9 cellular contexts compared by ENCODE assay signal in genomic region chr3:14404396-14405119, GRCh38. TPM values are rescaled to one million over a fixed set of nuclear protein-coding genes. Genes with fewer than 3 reads are reported as not detected.
A peak's percentile ranks its signal among the peaks of the same experiment; 100 is the strongest.
DNase-seq lines count a peak whose midpoint lies in the region; TF ChIP-seq lines count a peak whose summit lies in the region.
"Had no signal": no experiment of that assay in that cellular context is flagged by ENCODE, and none has a peak within 500 bp of the region (broad histone marks: within the 10 kb centered on the region; RNA-seq: fewer than 3 reads in every experiment).

No MANE protein-coding gene starts in this region.

- DNase-seq in RWPE1 (ENCODE audit: low spot score): no peak
- no peak for DNase-seq in fibroblast of mammary gland (ENCODE audit: low read depth)
- no peak for DNase-seq in cerebellar nuclear complex (lab: John Stamatoyannopoulos, UW)
- DNase-seq in GM13977 (ENCODE audit: low spot score): no peak
- no peak for DNase-seq in NCI-H2227 treated with DMSO at 0.1 percent for 48 hours (lab: John Stamatoyannopoulos, UW)
- DNase-seq in SHP77 treated with DMSO at 0.1 percent for 48 hours (lab: John Stamatoyannopoulos, UW): no peak
- DNase-seq: NCI-H1105 had no signal

- H3K4me3 ChIP-seq in GM12875 (ENCODE audit: low read depth, low read length) (peak overlapping the region; percentile 88), fibroblast of mammary gland (ENCODE audit: control insufficient read depth, low read depth, low read length) (peak overlapping the region; percentile 86), skeletal muscle tissue (ENCODE audit: low read length in 3 of 3) (peak overlapping the region; percentile 34 to 99 (median 86))

- CTCF ChIA-PET in RWPE1 (lab: Yijun Ruan, JAX): interaction anchor here (1.1 to 1.3 kb wide), 2 partner anchors 57 to 63 kb away, joined by 4 read pairs; no protein-coding TSS in a partner anchor

- POLR2A ChIA-PET in RWPE1 (lab: Yijun Ruan, JAX; ENCODE audit: low non-redundant PET): no interaction called here

- TF ChIP-seq CTCF in GM12875 (IDR thresholded peaks at IDR 0.05; ENCODE audit: borderline replicate concordance, insufficient read depth, low read depth, low read length) (no peak), RWPE1 (conservative IDR thresholded peaks at IDR 0.05; ENCODE audit: low read depth) (no peak), fibroblast of mammary gland (conservative IDR thresholded peaks at IDR 0.05; ENCODE audit: control insufficient read depth, insufficient read depth, low read depth, low read length) (no peak), GM13977 (IDR thresholded peaks at IDR 0.05; ENCODE audit: extremely low read depth, insufficient read depth, missing control alignments) (no peak)

- H3K9ac ChIP-seq in skeletal muscle tissue (ENCODE audit: low read depth in 1 of 3, low read length in 3 of 3): peak overlapping the region in 2 of 3 donors; percentile 82 to 97

- H3K27ac ChIP-seq in RWPE1 (peak overlapping the region; percentile 86), skeletal muscle tissue (ENCODE audit: low read depth, low read length) (peak overlapping the region; percentile 97)

- no peaks in the 10 kb centered on the region for H3K27me3 ChIP-seq in skeletal muscle tissue (ENCODE audit: control insufficient read depth in 3 of 3, insufficient read depth in 3 of 3, low read length in 3 of 3)

- peaks cover 43 to 72% (median 55%) of the 10 kb centered on the region in 3 donors for H3K4me1 ChIP-seq in skeletal muscle tissue (ENCODE audit: control insufficient read depth in 3 of 3, insufficient read depth in 3 of 3, low read length in 3 of 3)

- H3K9me3 ChIP-seq in skeletal muscle tissue (ENCODE audit: control insufficient read depth in 3 of 3, low read length in 3 of 3): no peaks in the 10 kb centered on the region

- in situ Hi-C loops in GM13977 (cut with MboI; ENCODE audit: low pct_unique_long_range_greater_than_20kb, low sequenced_read_pairs, unreplicated experiment): no loop called here

- peaks cover 0 to 5% (median 0%) of the 10 kb centered on the region in 3 donors for H3K36me3 ChIP-seq in skeletal muscle tissue (ENCODE audit: control insufficient read depth in 3 of 3, insufficient read depth in 3 of 3, low read length in 3 of 3)

RNA-seq across cellular contexts. Expression of gene SLC6A6, which starts 2.2 kb away (rescaled TPM):
- 5.7 TPM for total RNA-seq in skeletal muscle tissue
